11 cellular contexts compared by ENCODE assay signal in the genomic region with DNA sequence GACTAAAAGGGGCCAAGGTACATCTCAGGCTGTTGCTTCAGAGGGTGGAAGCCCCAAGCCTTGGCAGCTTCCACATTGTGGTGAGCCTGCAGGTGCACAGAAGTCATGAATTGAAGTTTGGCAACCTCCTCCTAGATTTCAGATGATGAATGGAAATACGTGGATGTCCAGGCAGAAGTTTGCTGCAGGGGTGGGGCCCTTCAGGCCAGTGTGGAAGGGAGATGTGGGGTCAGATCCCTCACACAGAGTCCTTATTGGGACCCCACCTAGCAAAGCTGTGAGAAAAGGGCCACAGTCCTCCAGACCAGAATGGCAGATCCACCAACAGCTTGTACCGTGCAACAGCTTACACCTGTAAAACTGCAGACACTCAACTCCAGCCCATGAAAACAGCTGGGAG.
"Had no signal": no experiment of that assay in that cellular context is flagged by ENCODE, and none has a peak within 500 bp of the region (broad histone marks: within the 10 kb centered on the region; RNA-seq: fewer than 3 reads in every experiment).

No MANE protein-coding gene starts in this region.

- H3K4me3 ChIP-seq: GM23248, GM23338, HAP-1 had no signal

- H3K9ac ChIP-seq: GM23248 had no signal

- H2AFZ ChIP-seq: GM23248, GM23338 had no signal

- H3K27ac ChIP-seq: GM23248 had no signal

- H3K4me2 ChIP-seq: GM23338 had no signal

- FAIRE-seq: H1, H54 had no signal

- H3K4me1 ChIP-seq: HAP-1 had no signal

- DNase-seq: GM23248, GOT3, H7, H9, HCEC 1CT, HFFc6 had no signal

- H3K36me3 ChIP-seq: HAP-1 had no signal

- H3K9me3 ChIP-seq: HAP-1 had no signal

- ATAC-seq: GM23338, HCT116 had no signal
